In the genomic region with DNA sequence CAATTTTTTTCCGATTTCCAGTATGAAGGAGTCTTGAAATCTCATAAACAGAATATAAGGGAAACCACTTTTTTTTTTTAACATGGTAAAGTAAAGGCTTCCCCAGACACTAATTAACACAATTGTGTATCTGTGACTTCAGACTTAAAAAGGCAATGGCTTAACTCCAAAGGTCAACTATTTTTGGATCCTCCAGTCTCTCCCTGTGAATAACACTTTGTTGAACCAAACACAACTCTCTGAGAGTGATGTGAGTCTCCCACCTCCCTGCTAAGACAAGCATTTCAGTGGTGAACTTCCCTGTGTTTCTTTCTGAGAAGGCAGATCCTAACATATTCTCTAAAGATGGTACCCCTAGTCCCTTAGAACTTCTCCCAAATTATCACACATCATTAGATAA, we compare ENCODE assay signal across 16 cellular contexts.
DNase-seq lines count a peak whose midpoint lies in the region; ATAC-seq, FAIRE-seq and TF ChIP-seq lines count a peak whose summit lies in the region.
"Had no signal": no experiment of that assay in that cellular context is flagged by ENCODE, and none has a peak within 500 bp of the region (broad histone marks: within the 10 kb centered on the region; RNA-seq: fewer than 3 reads in every experiment).

No MANE protein-coding gene starts in this region.

- no peak overlapping the region for H2AFZ ChIP-seq in HepG2 (ENCODE audit: low read length)

- in situ Hi-C loops in HepG2 (cut with HindIII; ENCODE audit: extremely low pct_ligation_motif_present, low pct_unique_long_range_greater_than_20kb), result no loop called here

- DNase-seq in HepG2 (ENCODE audit: low spot score) (no peak), cardiac muscle cell (ENCODE audit: low read depth in 1 of 2, low spot score in 1 of 2) (peak in 1 of 2 donors; percentile 67), neural crest cell (ENCODE audit: low read depth, low spot score) (no peak), NCI-H2107 (lab: John Stamatoyannopoulos, UW) (no peak), dedifferentiated amniotic fluid mesenchymal stem cell (ENCODE audit: extremely low spot score) (no peak)
- no peak for DNase-seq in activated T-cell treated with anti-CD3 and anti-CD28 coated beads, Interleukin-2, amount 50 U/mL, for 24 hours
- DNase-seq: COR-L47, MG63, NCI-H1092 treated with DMSO at 0.1 percent for 48 hours, NCI-H1694, NCI-H345, NCI-H526 treated with DMSO at 0.1 percent for 48 hours had no signal

- no peak for TF ChIP-seq EP300 in HepG2 (IDR thresholded peaks at IDR 0.05; ENCODE audit: low read depth in 2 of 2, low read length in 2 of 2)
- TF ChIP-seq EP300 in HepG2 (CRISPR knock-in tag; IDR thresholded peaks at IDR 0.05; ENCODE audit: borderline replicate concordance), result no peak

- H3K4me3 Mint-ChIP-seq in neural crest cell, result peak overlapping the region; percentile 36
- H3K4me3 Mint-ChIP-seq in activated T-cell treated with anti-CD3 and anti-CD28 coated beads, Interleukin-2, amount 50 U/mL, for 24 hours, result no peak overlapping the region

- no peak overlapping the region for H3K27ac Mint-ChIP-seq in neural crest cell (ENCODE audit: unreplicated experiment)
- no peak overlapping the region for H3K27ac Mint-ChIP-seq in activated T-cell treated with anti-CD3 and anti-CD28 coated beads, Interleukin-2, amount 50 U/mL, for 24 hours

- H3K27me3 ChIP-seq in liver (ENCODE audit: control insufficient read depth in 4 of 4, insufficient read depth in 4 of 4, low read length in 3 of 4), result no peaks in the 10 kb centered on the region
- no peaks in the 10 kb centered on the region for H3K27me3 ChIP-seq in HepG2 (ENCODE audit: control insufficient read depth in 1 of 2, insufficient read depth in 2 of 2, low read length in 2 of 2)
- H3K27me3 ChIP-seq in cardiac muscle cell, result no peaks in the 10 kb centered on the region
- H3K27me3 ChIP-seq: BLaER1 treated with 17β-estradiol and CSF1 and Interleukin-3, amounts not matched to agents 10 nM and 100 nM; MG63 had no signal

- no peak overlapping the region for H3K4me3 ChIP-seq in liver (ENCODE audit: low read depth in 1 of 3, low read length in 3 of 3)
- no peak overlapping the region for H3K4me3 ChIP-seq in HepG2 (replicated peaks in 1 of 3; ENCODE audit: insufficient read depth in 1 of 3, low read depth in 2 of 3, low read length in 3 of 3)
- no peak overlapping the region for H3K4me3 ChIP-seq in cardiac muscle cell
- H3K4me3 ChIP-seq: BLaER1 treated with 17β-estradiol and CSF1 and Interleukin-3, amounts not matched to agents 10 nM and 100 nM; MG63 had no signal

- H3K79me2 ChIP-seq in HepG2 (ENCODE audit: insufficient read depth, low read length), result no peaks in the 10 kb centered on the region

- H3K4me2 ChIP-seq in HepG2 (ENCODE audit: low read depth, low read length), result no peak overlapping the region
- H3K4me2 ChIP-seq: BLaER1 treated with 17β-estradiol and CSF1 and Interleukin-3, amounts not matched to agents 10 nM and 100 nM had no signal

- H3K27ac ChIP-seq in liver (ENCODE audit: low read depth in 1 of 2, low read length in 2 of 2) (peak overlapping the region in 1 of 2 donors; percentile 30), HepG2 (ENCODE audit: extremely low read length, insufficient read depth, low read length) (no peak overlapping the region), cardiac muscle cell (peak overlapping the region; percentile 95)
- H3K27ac ChIP-seq: BLaER1 treated with 17β-estradiol and CSF1 and Interleukin-3, amounts not matched to agents 10 nM and 100 nM had no signal

- no peak for TF ChIP-seq CTCF in liver (IDR thresholded peaks at IDR 0.05; ENCODE audit: low read depth, low read length, missing input control)
- no peak for TF ChIP-seq CTCF in HepG2 (CRISPR knock-in tag; IDR thresholded peaks at IDR 0.05)
- TF ChIP-seq CTCF in cardiac muscle cell (IDR thresholded peaks at IDR 0.05; ENCODE audit: low read depth, low read length), result no peak
- TF ChIP-seq CTCF in neural crest cell (conservative IDR thresholded peaks at IDR 0.05), result no peak

- intact Hi-C loops in HepG2 (cut with micrococcal nuclease; ENCODE audit: unreplicated experiment), result no loop called here

- no peaks in the 10 kb centered on the region for H3K9me3 Mint-ChIP-seq in neural crest cell
- no peaks in the 10 kb centered on the region for H3K9me3 Mint-ChIP-seq in activated T-cell treated with anti-CD3 and anti-CD28 coated beads, Interleukin-2, amount 50 U/mL, for 24 hours

- POLR2A ChIA-PET in HepG2 (lab: Yijun Ruan, JAX), result no interaction called here

- H3K9ac ChIP-seq in liver (ENCODE audit: low read depth in 1 of 2, low read length in 2 of 2), result no peak overlapping the region
- H3K9ac ChIP-seq in HepG2 (ENCODE audit: insufficient read depth, low read depth, low read length), result no peak overlapping the region
- H3K9ac ChIP-seq: BLaER1 treated with 17β-estradiol and CSF1 and Interleukin-3, amounts not matched to agents 10 nM and 100 nM had no signal

- no peak for FAIRE-seq in HepG2 (lab: Jason Lieb, UNC)
- FAIRE-seq: GM18507 had no signal

- peaks cover 26% of the 10 kb centered on the region for H3K4me1 Mint-ChIP-seq in neural crest cell
- H3K4me1 Mint-ChIP-seq in activated T-cell treated with anti-CD3 and anti-CD28 coated beads, Interleukin-2, amount 50 U/mL, for 24 hours (ENCODE audit: low read depth), result no peaks in the 10 kb centered on the region

- no peaks in the 10 kb centered on the region for H3K9me3 ChIP-seq in liver (ENCODE audit: control insufficient read depth in 4 of 4, low read length in 3 of 4)
- H3K9me3 ChIP-seq in HepG2 (ENCODE audit: low read length), result no peaks in the 10 kb centered on the region
- no peaks in the 10 kb centered on the region for H3K9me3 ChIP-seq in cardiac muscle cell (ENCODE audit: low read depth)
- H3K9me3 ChIP-seq: BLaER1 treated with 17β-estradiol and CSF1 and Interleukin-3, amounts not matched to agents 10 nM and 100 nM; MG63 had no signal

- no peaks in the 10 kb centered on the region for H3K27me3 Mint-ChIP-seq in neural crest cell (ENCODE audit: low read depth)
- H3K27me3 Mint-ChIP-seq in activated T-cell treated with anti-CD3 and anti-CD28 coated beads, Interleukin-2, amount 50 U/mL, for 24 hours, result peaks cover 8% of the 10 kb centered on the region

- peaks cover 1 to 17% (median 11%) of the 10 kb centered on the region in 4 donors for H3K4me1 ChIP-seq in liver (ENCODE audit: control insufficient read depth in 4 of 4, insufficient read depth in 4 of 4, low read length in 3 of 4)
- peaks cover 13% of the 10 kb centered on the region for H3K4me1 ChIP-seq in HepG2 (ENCODE audit: insufficient read depth, low read length)
- peaks cover 32% of the 10 kb centered on the region for H3K4me1 ChIP-seq in cardiac muscle cell (ENCODE audit: low read depth)
- H3K4me1 ChIP-seq: BLaER1 treated with 17β-estradiol and CSF1 and Interleukin-3, amounts not matched to agents 10 nM and 100 nM had no signal

- TF ChIP-seq RAD21 in liver (IDR thresholded peaks at IDR 0.05) (peak in 1 of 2 donors; percentile 12), HepG2 (CRISPR knock-in tag; IDR thresholded peaks at IDR 0.05) (no peak)

- BruUV-seq in HepG2 (replicated peaks; lab: Mats Ljungman, UMichigan), result no TSS peak

- no peak for TF ChIP-seq POLR2A in HepG2 (IDR thresholded peaks at IDR 0.05; ENCODE audit: insufficient read depth in 1 of 2, low read depth in 2 of 2, low read length in 2 of 2)

- H3K36me3 ChIP-seq in liver (ENCODE audit: control insufficient read depth in 4 of 4, insufficient read depth in 3 of 4, low read depth in 1 of 4, low read length in 3 of 4), result no peaks in the 10 kb centered on the region
- H3K36me3 ChIP-seq in HepG2 (replicated peaks in 1 of 2; ENCODE audit: control insufficient read depth in 1 of 2, insufficient read depth in 2 of 2, low read length in 2 of 2), result no peaks in the 10 kb centered on the region
- H3K36me3 ChIP-seq in cardiac muscle cell, result no peaks in the 10 kb centered on the region
- H3K36me3 ChIP-seq: BLaER1 treated with 17β-estradiol and CSF1 and Interleukin-3, amounts not matched to agents 10 nM and 100 nM; MG63 had no signal

- H4K20me1 ChIP-seq in HepG2 (ENCODE audit: insufficient read depth, low read length), result no peaks in the 10 kb centered on the region
- H4K20me1 ChIP-seq: BLaER1 treated with 17β-estradiol and CSF1 and Interleukin-3, amounts not matched to agents 10 nM and 100 nM had no signal

- no peak for ATAC-seq in HepG2
- no peak for ATAC-seq in GM18870 (IDR thresholded peaks at IDR 0.05; ENCODE audit: unreplicated experiment)

- WGBS in liver, result 83% methylated on average over 1 of the region's 1 CpG
- WGBS in HepG2 (ENCODE audit: low lambda C conversion rate), result 31% methylated on average over 1 of the region's 1 CpG

- CTCF ChIA-PET in HepG2 (lab: Yijun Ruan, JAX; ENCODE audit: low intra/inter-chr PET ratio, low total read pairs), result no interaction called here

- H3K36me3 Mint-ChIP-seq in neural crest cell (ENCODE audit: low read depth), result no peaks in the 10 kb centered on the region
- no peaks in the 10 kb centered on the region for H3K36me3 Mint-ChIP-seq in activated T-cell treated with anti-CD3 and anti-CD28 coated beads, Interleukin-2, amount 50 U/mL, for 24 hours (ENCODE audit: low read depth)

TF ChIP-seq in liver, 16 proteins besides CTCF, POLR2A, EP300 and RAD21 (continues in another document):
- TF ChIP-seq, protein P1, sequence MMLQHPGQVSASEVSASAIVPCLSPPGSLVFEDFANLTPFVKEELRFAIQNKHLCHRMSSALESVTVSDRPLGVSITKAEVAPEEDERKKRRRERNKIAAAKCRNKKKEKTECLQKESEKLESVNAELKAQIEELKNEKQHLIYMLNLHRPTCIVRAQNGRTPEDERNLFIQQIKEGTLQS (IDR thresholded peaks at IDR 0.05), result no peak

TF ChIP-seq in HepG2, 621 proteins besides CTCF, POLR2A, EP300 and RAD21 (continues in another document):
- TF ChIP-seq SRF (IDR thresholded peaks at IDR 0.05; ENCODE audit: low read depth, low read length) (no peak), MTA1 (CRISPR knock-in tag; IDR thresholded peaks at IDR 0.05; ENCODE audit: borderline replicate concordance) (no peak), FOXK2 (IDR thresholded peaks at IDR 0.05) (no peak), ZSCAN20 (CRISPR knock-in tag; IDR thresholded peaks at IDR 0.05; ENCODE audit: borderline replicate concordance) (no peak)
- TF ChIP-seq, protein P2, sequence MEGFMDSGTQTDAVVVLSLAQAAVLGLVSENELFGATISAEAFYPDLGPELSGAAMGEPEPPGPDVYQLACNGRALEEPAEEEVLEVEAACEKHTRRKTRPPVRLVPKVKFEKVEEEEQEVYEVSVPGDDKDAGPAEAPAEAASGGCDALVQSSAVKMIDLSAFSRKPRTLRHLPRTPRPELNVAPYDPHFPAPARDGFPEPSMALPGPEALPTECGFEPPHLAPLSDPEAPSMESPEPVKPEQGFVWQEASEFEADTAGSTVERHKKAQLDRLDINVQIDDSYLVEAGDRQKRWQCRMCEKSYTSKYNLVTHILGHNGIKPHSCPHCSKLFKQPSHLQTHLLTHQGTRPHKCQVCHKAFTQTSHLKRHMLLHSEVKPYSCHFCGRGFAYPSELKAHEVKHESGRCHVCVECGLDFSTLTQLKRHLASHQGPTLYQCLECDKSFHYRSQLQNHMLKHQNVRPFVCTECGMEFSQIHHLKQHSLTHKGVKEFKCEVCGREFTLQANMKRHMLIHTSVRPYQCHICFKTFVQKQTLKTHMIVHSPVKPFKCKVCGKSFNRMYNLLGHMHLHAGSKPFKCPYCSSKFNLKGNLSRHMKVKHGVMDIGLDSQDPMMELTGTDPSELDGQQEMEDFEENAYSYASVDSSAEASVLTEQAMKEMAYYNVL (CRISPR knock-in tag; IDR thresholded peaks at IDR 0.05; ENCODE audit: borderline replicate concordance), result no peak
